ENCODE assay signal across 12 cellular contexts in genomic region chr12:104710940-104711725, GRCh38.
DNase-seq lines count a peak whose midpoint lies in the region; ATAC-seq and TF ChIP-seq lines count a peak whose summit lies in the region.
"Had no signal": no experiment of that assay in that cellular context is flagged by ENCODE, and none has a peak within 500 bp of the region (broad histone marks: within the 10 kb centered on the region; RNA-seq: fewer than 3 reads in every experiment).

No MANE protein-coding gene starts in this region.

- H3K36me3 Mint-ChIP-seq in mesothelial cell of epicardium, result no peaks in the 10 kb centered on the region

- intact Hi-C loops in Right ventricle myocardium superior (cut with DNase I), result no loop called here
- intact Hi-C loops in cardiac septum (cut with DNase I), result no loop called here
- intact Hi-C loops in upper lobe of right lung (cut with DNase I), result no loop called here
- intact Hi-C loops in prostate gland (cut with DNase I), result no loop called here

- no peaks in the 10 kb centered on the region for H3K27me3 ChIP-seq in upper lobe of right lung
- no peaks in the 10 kb centered on the region for H3K27me3 ChIP-seq in prostate gland (replicated peaks; ENCODE audit: insufficient read depth)
- H3K27me3 ChIP-seq: BLaER1 had no signal

- peaks cover 6% of the 10 kb centered on the region for H3K27me3 Mint-ChIP-seq in mesothelial cell of epicardium (ENCODE audit: low read depth)
- H3K27me3 Mint-ChIP-seq: memory B cell had no signal

- CTCF ChIA-PET in HEK293T (lab: Yijun Ruan, JAX), result no interaction called here

- DNase-seq in Right ventricle myocardium superior, result no peak
- no peak for DNase-seq in cardiac septum (ENCODE audit: low spot score)
- no peak for DNase-seq in mesothelial cell of epicardium (ENCODE audit: low spot score in 2 of 2, unreplicated experiment in 2 of 2)
- no peak for DNase-seq in upper lobe of right lung
- DNase-seq in prostate gland (ENCODE audit: low spot score), result no peak
- no peak for DNase-seq in SKM-1 (lab: John Stamatoyannopoulos, UW; ENCODE audit: unreplicated experiment)
- no peak for DNase-seq in HEK293T (ENCODE audit: extremely low spot score)
- DNase-seq: NCI-H524 treated with DMSO at 0.1 percent for 48 hours had no signal

- peak overlapping the region; percentile 27 for H3K27ac Mint-ChIP-seq in mesothelial cell of epicardium
- H3K27ac Mint-ChIP-seq: activated T-helper 2 cell treated with anti-CD3 and anti-CD28 coated beads, Interferon-gamma antibody, Interleukin-2, Interleukin-4, amounts not matched to agents 10 μg/mL and 5 μg/mL and 100 μg/mL, durations not matched to agents 14 hours and 24 hours and 36 hours; memory B cell had no signal

- TF ChIP-seq CTCF in mesothelial cell of epicardium (IDR thresholded peaks at IDR 0.05; ENCODE audit: unreplicated experiment) (no peak), upper lobe of right lung (IDR thresholded peaks at IDR 0.05) (no peak), prostate gland (IDR thresholded peaks at IDR 0.05) (no peak)

- H3K9me3 Mint-ChIP-seq in mesothelial cell of epicardium, result no peaks in the 10 kb centered on the region
- H3K9me3 Mint-ChIP-seq: activated T-helper 2 cell treated with anti-CD3 and anti-CD28 coated beads, Interferon-gamma antibody, Interleukin-2, Interleukin-4, amounts not matched to agents 10 μg/mL and 5 μg/mL and 100 μg/mL, durations not matched to agents 14 hours and 24 hours and 36 hours; memory B cell had no signal

- WGBS in prostate gland, result 14% methylated on average over 8 of the region's 8 CpGs

- peaks cover 28% of the 10 kb centered on the region for H3K4me1 Mint-ChIP-seq in mesothelial cell of epicardium

- peak; percentile 80 for ATAC-seq in Right ventricle myocardium superior (ENCODE audit: poor library complexity)
- ATAC-seq in upper lobe of right lung, result peak; percentile 27

- no peak for TF ChIP-seq POLR2A in prostate gland (IDR thresholded peaks at IDR 0.05)

- no peak overlapping the region for H3K4me3 Mint-ChIP-seq in mesothelial cell of epicardium
- H3K4me3 Mint-ChIP-seq: memory B cell had no signal

- H3K9me3 ChIP-seq in upper lobe of right lung (no peaks in the 10 kb centered on the region), prostate gland (no peaks in the 10 kb centered on the region)
- H3K9me3 ChIP-seq: BLaER1 had no signal

- POLR2A ChIA-PET in HEK293T (lab: Yijun Ruan, JAX), result no interaction called here

- peak overlapping the region; percentile 47 for H3K27ac ChIP-seq in cingulate gyrus (ENCODE audit: low read depth, low read length)
- H3K27ac ChIP-seq in upper lobe of right lung, result peak overlapping the region; percentile 49
- H3K27ac ChIP-seq in prostate gland, result peak overlapping the region in 1 of 2 donors; percentile 22
- H3K27ac ChIP-seq: BLaER1 had no signal

- H3K4me3 ChIP-seq in upper lobe of right lung, result no peak overlapping the region
- no peak overlapping the region for H3K4me3 ChIP-seq in prostate gland
- H3K4me3 ChIP-seq: BLaER1 had no signal

- H3K4me1 ChIP-seq in upper lobe of right lung (peaks cover 25% of the 10 kb centered on the region), prostate gland (replicated peaks) (no peaks in the 10 kb centered on the region)

- no peaks in the 10 kb centered on the region for H3K36me3 ChIP-seq in upper lobe of right lung
- H3K36me3 ChIP-seq in prostate gland, result no peaks in the 10 kb centered on the region

TF ChIP-seq in HEK293T, 16 proteins besides CTCF, POLR2A, EP300 and RAD21:
- TF ChIP-seq NFRKB (IDR thresholded peaks at IDR 0.05) (no peak), HDGF (IDR thresholded peaks at IDR 0.05; ENCODE audit: borderline replicate concordance) (no peak), ZNF384 (IDR thresholded peaks at IDR 0.05) (no peak), FOXM1 (IDR thresholded peaks at IDR 0.05; ENCODE audit: borderline replicate concordance) (no peak), BHLHE40 (IDR thresholded peaks at IDR 0.05; ENCODE audit: borderline replicate concordance) (no peak), SP1 (IDR thresholded peaks at IDR 0.05) (no peak), CTBP1 (IDR thresholded peaks at IDR 0.05; ENCODE audit: borderline replicate concordance) (no peak), TARDBP (IDR thresholded peaks at IDR 0.05) (no peak), SUZ12 (IDR thresholded peaks at IDR 0.05) (no peak)
TF ChIP-seq in HEK293T: peak in this region for 0.
